ENCODE assay signal across 8 cellular contexts in genomic region chr7:29285451-29285807, GRCh38.
DNase-seq lines count a peak whose midpoint lies in the region; ATAC-seq and TF ChIP-seq lines count a peak whose summit lies in the region.

No MANE protein-coding gene starts in this region.

- peak; percentile 73 for DNase-seq in EL
- DNase-seq in H4 (ENCODE audit: low spot score) = peak; percentile 100
- DNase-seq in MV-4-11 (lab: John Stamatoyannopoulos, UW) = peak; percentile 93
- DNase-seq in activated T-cell treated with anti-CD3 and anti-CD28 coated beads, Interleukin-2, amount 50 U/mL, for 24 hours = no peak
- DNase-seq in trophoblast cell = peak; percentile 49 to 66
- no peak for DNase-seq in heart right ventricle
- no peak for DNase-seq in left lobe of liver (ENCODE audit: low spot score)

- no peak overlapping the region for H3K4me2 ChIP-seq in trophoblast cell (ENCODE audit: low read length)

- no peak overlapping the region for H4K12ac ChIP-seq in trophoblast cell (ENCODE audit: low read depth, low read length)

- H3K4ac ChIP-seq in trophoblast cell (ENCODE audit: low read depth, low read length) = no peak overlapping the region

- H2AFZ ChIP-seq in trophoblast cell (ENCODE audit: insufficient read depth, low read length, poor library complexity) = no peak overlapping the region

- H3K27me3 Mint-ChIP-seq in activated T-cell treated with anti-CD3 and anti-CD28 coated beads, Interleukin-2, amount 50 U/mL, for 24 hours = peaks cover 28% of the 10 kb centered on the region

- H3K9me3 ChIP-seq in trophoblast cell (ENCODE audit: insufficient read depth, low read depth, low read length) (no peaks in the 10 kb centered on the region), heart right ventricle (no peaks in the 10 kb centered on the region)

- H3K36me3 ChIP-seq in trophoblast cell (ENCODE audit: control insufficient read depth in 1 of 2, insufficient read depth in 2 of 2, low read length in 2 of 2) (peaks cover 3 to 5% of the 10 kb centered on the region in 2 experiments), heart right ventricle (no peaks in the 10 kb centered on the region)

- H3K27me3 ChIP-seq in trophoblast cell (ENCODE audit: insufficient read depth, low read length) (no peaks in the 10 kb centered on the region), heart right ventricle (no peaks in the 10 kb centered on the region)

- H3K4me3 Mint-ChIP-seq in activated T-cell treated with anti-CD3 and anti-CD28 coated beads, Interleukin-2, amount 50 U/mL, for 24 hours = no peak overlapping the region

- H3K4me3 ChIP-seq in trophoblast cell (ENCODE audit: low read depth, low read length) (no peak overlapping the region), heart right ventricle (no peak overlapping the region)

- peak overlapping the region; percentile 15 for H3K27ac Mint-ChIP-seq in activated T-cell treated with anti-CD3 and anti-CD28 coated beads, Interleukin-2, amount 50 U/mL, for 24 hours

- no peak overlapping the region for H3K23ac ChIP-seq in trophoblast cell (ENCODE audit: low read length)

- H3K4me1 Mint-ChIP-seq in activated T-cell treated with anti-CD3 and anti-CD28 coated beads, Interleukin-2, amount 50 U/mL, for 24 hours (ENCODE audit: low read depth) = peaks cover 34% of the 10 kb centered on the region

- H3K4me1 ChIP-seq in trophoblast cell (ENCODE audit: control insufficient read depth in 1 of 2, insufficient read depth in 2 of 2, low read length in 2 of 2) (peaks cover 5 to 17% of the 10 kb centered on the region in 2 experiments), heart right ventricle (peaks cover 0 to 57% (median 11%) of the 10 kb centered on the region in 9 donors)

- intact Hi-C loops in heart right ventricle (cut with DNase I) = no loop called here

- H3K9ac ChIP-seq in trophoblast cell (ENCODE audit: low read length) = no peak overlapping the region

- H3K36me3 Mint-ChIP-seq in activated T-cell treated with anti-CD3 and anti-CD28 coated beads, Interleukin-2, amount 50 U/mL, for 24 hours (ENCODE audit: low read depth) = no peaks in the 10 kb centered on the region

- no peak overlapping the region for H4K91ac ChIP-seq in trophoblast cell (ENCODE audit: low read depth, low read length)

- ATAC-seq in GM21825 (IDR thresholded peaks at IDR 0.05; ENCODE audit: unreplicated experiment) (no peak), heart right ventricle (no peak), left lobe of liver (no peak)

- H2AK5ac ChIP-seq in trophoblast cell (ENCODE audit: low read length) = no peak overlapping the region

- H2BK12ac ChIP-seq in trophoblast cell (ENCODE audit: low read length) = no peak overlapping the region

- WGBS in trophoblast cell (ENCODE audit: extremely low coverage, insufficient coverage, insufficient read length) = no CpG with 5 or more reads among the region's 4 CpGs
- WGBS in heart right ventricle, 2 donors = 94 to 96% methylated on average over 4 of the region's 4 CpGs

- no peak overlapping the region for H3K18ac ChIP-seq in trophoblast cell (ENCODE audit: low read length)

- H2BK5ac ChIP-seq in trophoblast cell (ENCODE audit: low read depth, low read length, poor library complexity) = no peak overlapping the region

- H3K9me3 Mint-ChIP-seq in activated T-cell treated with anti-CD3 and anti-CD28 coated beads, Interleukin-2, amount 50 U/mL, for 24 hours = no peaks in the 10 kb centered on the region

- H3K79me2 ChIP-seq in trophoblast cell (ENCODE audit: control insufficient read depth, insufficient read depth, low read length, poor library complexity) = peaks cover 3% of the 10 kb centered on the region

- no peak overlapping the region for H2BK120ac ChIP-seq in trophoblast cell (ENCODE audit: insufficient read depth, low read length, poor library complexity)

- H3K14ac ChIP-seq in trophoblast cell (ENCODE audit: low read length) = no peak overlapping the region

- no peak overlapping the region for H4K8ac ChIP-seq in trophoblast cell (ENCODE audit: low read depth, low read length)

- H3K27ac ChIP-seq in trophoblast cell (ENCODE audit: low read depth, low read length) = no peak overlapping the region
- no peak overlapping the region for H3K27ac ChIP-seq in heart right ventricle

- TF ChIP-seq CTCF in heart right ventricle (IDR thresholded peaks at IDR 0.05) = no peak

- peaks cover 2% of the 10 kb centered on the region for H3K79me1 ChIP-seq in trophoblast cell (ENCODE audit: low read length)

Comparison
In these comparisons a context has a peak if more than half of its experiments do, and no peak if none do; other contexts are left out.
1. DNase-seq: peak in EL (single experiment), H4 (single experiment), MV-4-11 (single experiment) and trophoblast cell (2 of 2); none in activated T-cell treated with anti-CD3 and anti-CD28 coated beads, Interleukin-2, amount 50 U/mL, for 24 hours (single experiment), heart right ventricle (0 of 2) and left lobe of liver (single experiment).